ENCODE assay signal across 2 cellular contexts in the genomic region with DNA sequence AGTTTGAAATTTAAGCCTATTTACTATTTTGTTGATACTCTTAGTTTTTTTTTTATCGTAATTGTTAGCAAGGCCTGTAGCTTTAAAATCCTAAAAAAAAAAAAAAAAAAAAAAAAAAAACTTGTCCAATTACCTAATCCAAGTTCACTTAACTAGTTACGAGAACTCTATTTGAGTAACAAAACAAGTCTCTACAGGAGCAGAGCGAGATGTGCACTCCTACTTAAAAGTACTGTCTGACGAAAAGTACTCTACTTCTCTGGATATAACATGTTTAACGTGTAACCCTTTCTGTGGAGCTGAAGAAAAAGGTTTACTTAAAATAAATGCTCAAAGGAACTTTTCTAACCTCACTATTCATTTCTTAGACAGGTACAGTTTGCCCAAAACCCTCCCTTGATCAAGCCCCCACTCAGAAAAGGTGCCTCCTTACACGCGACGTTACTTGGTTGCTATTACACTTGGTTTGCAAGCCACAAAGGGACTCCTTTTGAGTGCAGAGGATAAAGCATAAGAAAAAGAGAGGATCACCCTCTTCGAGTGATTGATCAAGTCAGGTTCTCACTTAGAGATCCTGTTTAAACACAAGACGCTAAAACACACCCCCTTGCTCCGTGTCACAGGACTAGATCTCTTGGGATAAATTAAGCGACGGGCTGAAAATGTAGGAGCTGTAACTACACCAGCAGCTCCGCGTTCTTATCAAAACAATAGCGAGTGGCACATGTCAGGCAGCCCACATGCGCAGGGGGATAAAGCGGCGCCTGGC.
TF ChIP-seq lines count a peak whose summit lies in the region.

No MANE protein-coding gene starts in this region.

TF ChIP-seq in K562, 482 proteins besides CTCF, POLR2A, EP300 and RAD21 (continues in another document):
- 0 out of 2 replicates have a peak, but pooled peaks have one; percentile 30 for TF ChIP-seq STAT5A (IDR thresholded peaks at IDR 0.05; ENCODE audit: borderline replicate concordance, low read length)
- TF ChIP-seq, protein P1, sequence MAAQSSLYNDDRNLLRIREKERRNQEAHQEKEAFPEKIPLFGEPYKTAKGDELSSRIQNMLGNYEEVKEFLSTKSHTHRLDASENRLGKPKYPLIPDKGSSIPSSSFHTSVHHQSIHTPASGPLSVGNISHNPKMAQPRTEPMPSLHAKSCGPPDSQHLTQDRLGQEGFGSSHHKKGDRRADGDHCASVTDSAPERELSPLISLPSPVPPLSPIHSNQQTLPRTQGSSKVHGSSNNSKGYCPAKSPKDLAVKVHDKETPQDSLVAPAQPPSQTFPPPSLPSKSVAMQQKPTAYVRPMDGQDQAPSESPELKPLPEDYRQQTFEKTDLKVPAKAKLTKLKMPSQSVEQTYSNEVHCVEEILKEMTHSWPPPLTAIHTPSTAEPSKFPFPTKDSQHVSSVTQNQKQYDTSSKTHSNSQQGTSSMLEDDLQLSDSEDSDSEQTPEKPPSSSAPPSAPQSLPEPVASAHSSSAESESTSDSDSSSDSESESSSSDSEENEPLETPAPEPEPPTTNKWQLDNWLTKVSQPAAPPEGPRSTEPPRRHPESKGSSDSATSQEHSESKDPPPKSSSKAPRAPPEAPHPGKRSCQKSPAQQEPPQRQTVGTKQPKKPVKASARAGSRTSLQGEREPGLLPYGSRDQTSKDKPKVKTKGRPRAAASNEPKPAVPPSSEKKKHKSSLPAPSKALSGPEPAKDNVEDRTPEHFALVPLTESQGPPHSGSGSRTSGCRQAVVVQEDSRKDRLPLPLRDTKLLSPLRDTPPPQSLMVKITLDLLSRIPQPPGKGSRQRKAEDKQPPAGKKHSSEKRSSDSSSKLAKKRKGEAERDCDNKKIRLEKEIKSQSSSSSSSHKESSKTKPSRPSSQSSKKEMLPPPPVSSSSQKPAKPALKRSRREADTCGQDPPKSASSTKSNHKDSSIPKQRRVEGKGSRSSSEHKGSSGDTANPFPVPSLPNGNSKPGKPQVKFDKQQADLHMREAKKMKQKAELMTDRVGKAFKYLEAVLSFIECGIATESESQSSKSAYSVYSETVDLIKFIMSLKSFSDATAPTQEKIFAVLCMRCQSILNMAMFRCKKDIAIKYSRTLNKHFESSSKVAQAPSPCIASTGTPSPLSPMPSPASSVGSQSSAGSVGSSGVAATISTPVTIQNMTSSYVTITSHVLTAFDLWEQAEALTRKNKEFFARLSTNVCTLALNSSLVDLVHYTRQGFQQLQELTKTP (IDR thresholded peaks at IDR 0.05; ENCODE audit: low read depth in 1 of 2, partially characterized antibody in 2 of 2) = peak in 1 of 2 experiments; percentile 17
- TF ChIP-seq, protein P2, sequence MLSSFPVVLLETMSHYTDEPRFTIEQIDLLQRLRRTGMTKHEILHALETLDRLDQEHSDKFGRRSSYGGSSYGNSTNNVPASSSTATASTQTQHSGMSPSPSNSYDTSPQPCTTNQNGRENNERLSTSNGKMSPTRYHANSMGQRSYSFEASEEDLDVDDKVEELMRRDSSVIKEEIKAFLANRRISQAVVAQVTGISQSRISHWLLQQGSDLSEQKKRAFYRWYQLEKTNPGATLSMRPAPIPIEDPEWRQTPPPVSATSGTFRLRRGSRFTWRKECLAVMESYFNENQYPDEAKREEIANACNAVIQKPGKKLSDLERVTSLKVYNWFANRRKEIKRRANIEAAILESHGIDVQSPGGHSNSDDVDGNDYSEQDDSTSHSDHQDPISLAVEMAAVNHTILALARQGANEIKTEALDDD (IDR thresholded peaks at IDR 0.05) = peak; percentile 78
- TF ChIP-seq, protein P3, sequence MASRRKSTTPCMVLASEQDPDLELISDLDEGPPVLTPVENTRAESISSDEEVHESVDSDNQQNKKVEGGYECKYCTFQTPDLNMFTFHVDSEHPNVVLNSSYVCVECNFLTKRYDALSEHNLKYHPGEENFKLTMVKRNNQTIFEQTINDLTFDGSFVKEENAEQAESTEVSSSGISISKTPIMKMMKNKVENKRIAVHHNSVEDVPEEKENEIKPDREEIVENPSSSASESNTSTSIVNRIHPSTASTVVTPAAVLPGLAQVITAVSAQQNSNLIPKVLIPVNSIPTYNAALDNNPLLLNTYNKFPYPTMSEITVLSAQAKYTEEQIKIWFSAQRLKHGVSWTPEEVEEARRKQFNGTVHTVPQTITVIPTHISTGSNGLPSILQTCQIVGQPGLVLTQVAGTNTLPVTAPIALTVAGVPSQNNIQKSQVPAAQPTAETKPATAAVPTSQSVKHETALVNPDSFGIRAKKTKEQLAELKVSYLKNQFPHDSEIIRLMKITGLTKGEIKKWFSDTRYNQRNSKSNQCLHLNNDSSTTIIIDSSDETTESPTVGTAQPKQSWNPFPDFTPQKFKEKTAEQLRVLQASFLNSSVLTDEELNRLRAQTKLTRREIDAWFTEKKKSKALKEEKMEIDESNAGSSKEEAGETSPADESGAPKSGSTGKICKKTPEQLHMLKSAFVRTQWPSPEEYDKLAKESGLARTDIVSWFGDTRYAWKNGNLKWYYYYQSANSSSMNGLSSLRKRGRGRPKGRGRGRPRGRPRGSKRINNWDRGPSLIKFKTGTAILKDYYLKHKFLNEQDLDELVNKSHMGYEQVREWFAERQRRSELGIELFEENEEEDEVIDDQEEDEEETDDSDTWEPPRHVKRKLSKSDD (conservative IDR thresholded peaks at IDR 0.05; ENCODE audit: low read length) = no peak
- peak; percentile 74 for TF ChIP-seq CBFA2T2 (conservative IDR thresholded peaks at IDR 0.05)
- peak; percentile 46 for TF ChIP-seq SAP30 (IDR thresholded peaks at IDR 0.05; ENCODE audit: borderline replicate concordance, insufficient read depth, low read depth, low read length, poor library complexity, severe bottlenecking)
- no peak for TF ChIP-seq KDM4B (IDR thresholded peaks at IDR 0.05; ENCODE audit: borderline replicate concordance in 2 of 2, low read depth in 1 of 2)
- TF ChIP-seq ELF1 (tag; IDR thresholded peaks at IDR 0.05) = no peak
- TF ChIP-seq, protein P4, sequence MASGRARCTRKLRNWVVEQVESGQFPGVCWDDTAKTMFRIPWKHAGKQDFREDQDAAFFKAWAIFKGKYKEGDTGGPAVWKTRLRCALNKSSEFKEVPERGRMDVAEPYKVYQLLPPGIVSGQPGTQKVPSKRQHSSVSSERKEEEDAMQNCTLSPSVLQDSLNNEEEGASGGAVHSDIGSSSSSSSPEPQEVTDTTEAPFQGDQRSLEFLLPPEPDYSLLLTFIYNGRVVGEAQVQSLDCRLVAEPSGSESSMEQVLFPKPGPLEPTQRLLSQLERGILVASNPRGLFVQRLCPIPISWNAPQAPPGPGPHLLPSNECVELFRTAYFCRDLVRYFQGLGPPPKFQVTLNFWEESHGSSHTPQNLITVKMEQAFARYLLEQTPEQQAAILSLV (tag; IDR thresholded peaks at IDR 0.05) = no peak
- peak; percentile 55; the same call in 1 of the 2 replicates for TF ChIP-seq POLR2AphosphoS5 (IDR thresholded peaks at IDR 0.05; ENCODE audit: control insufficient read depth, insufficient read depth, low read depth, low read length)
- no peak for TF ChIP-seq ZNF785 (CRISPR knock-in tag; IDR thresholded peaks at IDR 0.05)
- TF ChIP-seq MXI1 (IDR thresholded peaks at IDR 0.05; ENCODE audit: low read depth, low read length) = peak; percentile 55; the same call in 1 of the 2 replicates
- TF ChIP-seq L3MBTL2 (IDR thresholded peaks at IDR 0.05) = no peak
- peak; percentile 67 for TF ChIP-seq TEAD4 (IDR thresholded peaks at IDR 0.05; ENCODE audit: low read length)
- TF ChIP-seq TEAD4 (CRISPR knock-in tag; IDR thresholded peaks at IDR 0.05; ENCODE audit: borderline replicate concordance) = no peak

TF ChIP-seq in HepG2, 621 proteins besides CTCF, POLR2A, EP300 and RAD21 (continues in another document):
- TF ChIP-seq, protein P5, sequence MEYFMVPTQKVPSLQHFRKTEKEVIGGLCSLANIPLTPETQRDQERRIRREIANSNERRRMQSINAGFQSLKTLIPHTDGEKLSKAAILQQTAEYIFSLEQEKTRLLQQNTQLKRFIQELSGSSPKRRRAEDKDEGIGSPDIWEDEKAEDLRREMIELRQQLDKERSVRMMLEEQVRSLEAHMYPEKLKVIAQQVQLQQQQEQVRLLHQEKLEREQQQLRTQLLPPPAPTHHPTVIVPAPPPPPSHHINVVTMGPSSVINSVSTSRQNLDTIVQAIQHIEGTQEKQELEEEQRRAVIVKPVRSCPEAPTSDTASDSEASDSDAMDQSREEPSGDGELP (IDR thresholded peaks at IDR 0.05; ENCODE audit: borderline replicate concordance, low read depth) = no peak
- TF ChIP-seq ZNF776 (CRISPR knock-in tag; IDR thresholded peaks at IDR 0.05) = no peak
- TF ChIP-seq, protein P6, sequence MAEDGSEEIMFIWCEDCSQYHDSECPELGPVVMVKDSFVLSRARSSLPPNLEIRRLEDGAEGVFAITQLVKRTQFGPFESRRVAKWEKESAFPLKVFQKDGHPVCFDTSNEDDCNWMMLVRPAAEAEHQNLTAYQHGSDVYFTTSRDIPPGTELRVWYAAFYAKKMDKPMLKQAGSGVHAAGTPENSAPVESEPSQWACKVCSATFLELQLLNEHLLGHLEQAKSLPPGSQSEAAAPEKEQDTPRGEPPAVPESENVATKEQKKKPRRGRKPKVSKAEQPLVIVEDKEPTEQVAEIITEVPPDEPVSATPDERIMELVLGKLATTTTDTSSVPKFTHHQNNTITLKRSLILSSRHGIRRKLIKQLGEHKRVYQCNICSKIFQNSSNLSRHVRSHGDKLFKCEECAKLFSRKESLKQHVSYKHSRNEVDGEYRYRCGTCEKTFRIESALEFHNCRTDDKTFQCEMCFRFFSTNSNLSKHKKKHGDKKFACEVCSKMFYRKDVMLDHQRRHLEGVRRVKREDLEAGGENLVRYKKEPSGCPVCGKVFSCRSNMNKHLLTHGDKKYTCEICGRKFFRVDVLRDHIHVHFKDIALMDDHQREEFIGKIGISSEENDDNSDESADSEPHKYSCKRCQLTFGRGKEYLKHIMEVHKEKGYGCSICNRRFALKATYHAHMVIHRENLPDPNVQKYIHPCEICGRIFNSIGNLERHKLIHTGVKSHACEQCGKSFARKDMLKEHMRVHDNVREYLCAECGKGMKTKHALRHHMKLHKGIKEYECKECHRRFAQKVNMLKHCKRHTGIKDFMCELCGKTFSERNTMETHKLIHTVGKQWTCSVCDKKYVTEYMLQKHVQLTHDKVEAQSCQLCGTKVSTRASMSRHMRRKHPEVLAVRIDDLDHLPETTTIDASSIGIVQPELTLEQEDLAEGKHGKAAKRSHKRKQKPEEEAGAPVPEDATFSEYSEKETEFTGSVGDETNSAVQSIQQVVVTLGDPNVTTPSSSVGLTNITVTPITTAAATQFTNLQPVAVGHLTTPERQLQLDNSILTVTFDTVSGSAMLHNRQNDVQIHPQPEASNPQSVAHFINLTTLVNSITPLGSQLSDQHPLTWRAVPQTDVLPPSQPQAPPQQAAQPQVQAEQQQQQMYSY (CRISPR knock-in tag; IDR thresholded peaks at IDR 0.05) = peak; percentile 39; the same call in 1 of the 2 replicates
- peak; percentile 81 for TF ChIP-seq MXI1 (IDR thresholded peaks at IDR 0.05; ENCODE audit: borderline replicate concordance, low read depth, low read length)
- TF ChIP-seq, protein P7, sequence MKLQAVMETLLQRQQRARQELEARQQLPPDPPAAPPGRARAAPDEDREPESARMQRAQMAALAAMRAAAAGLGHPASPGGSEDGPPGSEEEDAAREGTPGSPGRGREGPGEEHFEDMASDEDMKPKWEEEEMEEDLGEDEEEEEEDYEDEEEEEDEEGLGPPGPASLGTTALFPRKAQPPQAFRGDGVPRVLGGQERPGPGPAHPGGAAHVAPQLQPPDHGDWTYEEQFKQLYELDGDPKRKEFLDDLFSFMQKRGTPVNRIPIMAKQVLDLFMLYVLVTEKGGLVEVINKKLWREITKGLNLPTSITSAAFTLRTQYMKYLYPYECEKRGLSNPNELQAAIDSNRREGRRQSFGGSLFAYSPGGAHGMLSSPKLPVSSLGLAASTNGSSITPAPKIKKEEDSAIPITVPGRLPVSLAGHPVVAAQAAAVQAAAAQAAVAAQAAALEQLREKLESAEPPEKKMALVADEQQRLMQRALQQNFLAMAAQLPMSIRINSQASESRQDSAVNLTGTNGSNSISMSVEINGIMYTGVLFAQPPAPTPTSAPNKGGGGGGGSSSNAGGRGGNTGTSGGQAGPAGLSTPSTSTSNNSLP (IDR thresholded peaks at IDR 0.05; ENCODE audit: low read depth, low read length) = peak; percentile 59; the same call in 1 of the 2 replicates
- TF ChIP-seq, protein P8, sequence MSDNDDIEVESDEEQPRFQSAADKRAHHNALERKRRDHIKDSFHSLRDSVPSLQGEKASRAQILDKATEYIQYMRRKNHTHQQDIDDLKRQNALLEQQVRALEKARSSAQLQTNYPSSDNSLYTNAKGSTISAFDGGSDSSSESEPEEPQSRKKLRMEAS (IDR thresholded peaks at IDR 0.05) = peak; percentile 98
- no peak for TF ChIP-seq FOXA1 (IDR thresholded peaks at IDR 0.05)
- TF ChIP-seq FOXA1 (CRISPR knock-in tag; IDR thresholded peaks at IDR 0.05) = 0 out of 2 replicates have a peak, but pooled peaks have one; percentile 1
- 0 out of 2 replicates have a peak, but pooled peaks have one; percentile 12 for TF ChIP-seq ZFP37 (CRISPR knock-in tag; IDR thresholded peaks at IDR 0.05; ENCODE audit: borderline replicate concordance)
- no peak for TF ChIP-seq ZNF644 (CRISPR knock-in tag; IDR thresholded peaks at IDR 0.05; ENCODE audit: low read depth)
- no peak for TF ChIP-seq MAFG (CRISPR knock-in tag; IDR thresholded peaks at IDR 0.05)
- TF ChIP-seq PRMT3 (CRISPR knock-in tag; IDR thresholded peaks at IDR 0.05; ENCODE audit: borderline replicate concordance, low read depth) = no peak
- TF ChIP-seq ZSCAN12 (CRISPR knock-in tag; IDR thresholded peaks at IDR 0.05) = 0 out of 2 replicates have a peak, but pooled peaks have one; percentile 12
- TF ChIP-seq, protein P9, sequence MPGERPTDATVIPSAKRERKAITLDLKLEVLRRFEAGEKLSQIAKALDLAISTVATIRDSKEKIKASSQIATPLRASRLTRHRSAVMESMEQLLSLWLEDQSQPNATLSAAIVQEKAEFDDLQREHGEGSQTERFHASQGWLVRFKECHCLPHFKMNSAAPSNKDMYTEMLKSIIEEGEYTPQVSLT (CRISPR knock-in tag; IDR thresholded peaks at IDR 0.05; ENCODE audit: borderline replicate concordance, low read depth) = no peak
- no peak for TF ChIP-seq NAIF1 (CRISPR knock-in tag; IDR thresholded peaks at IDR 0.05; ENCODE audit: borderline replicate concordance)
- TF ChIP-seq TAF15 (IDR thresholded peaks at IDR 0.05; ENCODE audit: low read depth, low read length, poor library complexity, severe bottlenecking) = no peak
- TF ChIP-seq, protein P10, sequence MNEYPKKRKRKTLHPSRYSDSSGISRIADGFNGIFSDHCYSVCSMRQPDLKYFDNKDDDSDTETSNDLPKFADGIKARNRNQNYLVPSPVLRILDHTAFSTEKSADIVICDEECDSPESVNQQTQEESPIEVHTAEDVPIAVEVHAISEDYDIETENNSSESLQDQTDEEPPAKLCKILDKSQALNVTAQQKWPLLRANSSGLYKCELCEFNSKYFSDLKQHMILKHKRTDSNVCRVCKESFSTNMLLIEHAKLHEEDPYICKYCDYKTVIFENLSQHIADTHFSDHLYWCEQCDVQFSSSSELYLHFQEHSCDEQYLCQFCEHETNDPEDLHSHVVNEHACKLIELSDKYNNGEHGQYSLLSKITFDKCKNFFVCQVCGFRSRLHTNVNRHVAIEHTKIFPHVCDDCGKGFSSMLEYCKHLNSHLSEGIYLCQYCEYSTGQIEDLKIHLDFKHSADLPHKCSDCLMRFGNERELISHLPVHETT (CRISPR knock-in tag; conservative IDR thresholded peaks at IDR 0.05) = peak; percentile 21; the same call in 1 of the 2 replicates
- no peak for TF ChIP-seq DNMT1 (CRISPR knock-in tag; IDR thresholded peaks at IDR 0.05)
- TF ChIP-seq, protein P11, sequence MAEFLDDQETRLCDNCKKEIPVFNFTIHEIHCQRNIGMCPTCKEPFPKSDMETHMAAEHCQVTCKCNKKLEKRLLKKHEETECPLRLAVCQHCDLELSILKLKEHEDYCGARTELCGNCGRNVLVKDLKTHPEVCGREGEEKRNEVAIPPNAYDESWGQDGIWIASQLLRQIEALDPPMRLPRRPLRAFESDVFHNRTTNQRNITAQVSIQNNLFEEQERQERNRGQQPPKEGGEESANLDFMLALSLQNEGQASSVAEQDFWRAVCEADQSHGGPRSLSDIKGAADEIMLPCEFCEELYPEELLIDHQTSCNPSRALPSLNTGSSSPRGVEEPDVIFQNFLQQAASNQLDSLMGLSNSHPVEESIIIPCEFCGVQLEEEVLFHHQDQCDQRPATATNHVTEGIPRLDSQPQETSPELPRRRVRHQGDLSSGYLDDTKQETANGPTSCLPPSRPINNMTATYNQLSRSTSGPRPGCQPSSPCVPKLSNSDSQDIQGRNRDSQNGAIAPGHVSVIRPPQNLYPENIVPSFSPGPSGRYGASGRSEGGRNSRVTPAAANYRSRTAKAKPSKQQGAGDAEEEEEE (CRISPR knock-in tag; IDR thresholded peaks at IDR 0.05; ENCODE audit: borderline replicate concordance) = peak; percentile 95
